In genomic region chr13:94312511-94313191, GRCh38 we compare ENCODE assay signal across 10 cellular contexts.
DNase-seq lines count a peak whose midpoint lies in the region; ATAC-seq, FAIRE-seq and TF ChIP-seq lines count a peak whose summit lies in the region.
"Had no signal": no experiment of that assay in that cellular context is flagged by ENCODE, and none has a peak within 500 bp of the region (broad histone marks: within the 10 kb centered on the region; RNA-seq: fewer than 3 reads in every experiment).

No MANE protein-coding gene starts in this region.

- H3K9me3 ChIP-seq in CD4-positive, CD25-positive, alpha-beta regulatory T cell (ENCODE audit: control insufficient read depth in 2 of 2, low read length in 2 of 2) = no peaks in the 10 kb centered on the region
- H3K9me3 ChIP-seq in astrocyte (ENCODE audit: insufficient read depth, low read depth, low read length) = no peaks in the 10 kb centered on the region
- H3K9me3 ChIP-seq: gastroesophageal sphincter had no signal

- peak overlapping the region; percentile 67 for H3K27ac ChIP-seq in CD4-positive, CD25-positive, alpha-beta regulatory T cell (ENCODE audit: insufficient read depth, low read length, poor library complexity, severe bottlenecking)
- H3K27ac ChIP-seq in astrocyte (ENCODE audit: low read depth, low read length) = no peak overlapping the region
- H3K27ac ChIP-seq: gastroesophageal sphincter had no signal

- H3K4me1 Mint-ChIP-seq in CD4-positive, CD25-positive, alpha-beta regulatory T cell = peaks cover 10 to 46% (median 31%) of the 10 kb centered on the region in 4 donors
- peaks cover 29% of the 10 kb centered on the region for H3K4me1 Mint-ChIP-seq in astrocyte (ENCODE audit: low read depth, unreplicated experiment)
- H3K4me1 Mint-ChIP-seq in chondrocyte (ENCODE audit: low read depth) = peaks cover 67% of the 10 kb centered on the region

- peak overlapping the region; percentile 68 to 88 (median 74) for H3K4me3 Mint-ChIP-seq in CD4-positive, CD25-positive, alpha-beta regulatory T cell
- no peak overlapping the region for H3K4me3 Mint-ChIP-seq in astrocyte (ENCODE audit: unreplicated experiment)
- H3K4me3 Mint-ChIP-seq in chondrocyte (ENCODE audit: unreplicated experiment) = no peak overlapping the region
- H3K4me3 Mint-ChIP-seq: CD4-positive, alpha-beta T cell had no signal

- no peaks in the 10 kb centered on the region for H4K20me1 ChIP-seq in astrocyte (ENCODE audit: insufficient read depth, low read length)

- H3K4me2 ChIP-seq in astrocyte (ENCODE audit: low read length) = peak overlapping the region; percentile 42

- no peaks in the 10 kb centered on the region for H3K36me3 Mint-ChIP-seq in CD4-positive, CD25-positive, alpha-beta regulatory T cell
- H3K36me3 Mint-ChIP-seq in astrocyte (ENCODE audit: low read depth, unreplicated experiment) (peaks cover 2% of the 10 kb centered on the region), chondrocyte (ENCODE audit: low read depth) (no peaks in the 10 kb centered on the region)

- no peaks in the 10 kb centered on the region for H3K36me3 ChIP-seq in CD4-positive, CD25-positive, alpha-beta regulatory T cell (ENCODE audit: control insufficient read depth, insufficient read depth, low read length)
- H3K36me3 ChIP-seq in astrocyte (ENCODE audit: insufficient read depth, low read length) = no peaks in the 10 kb centered on the region
- H3K36me3 ChIP-seq: gastroesophageal sphincter had no signal

- peaks cover 31% of the 10 kb centered on the region for H3K4me1 ChIP-seq in CD4-positive, CD25-positive, alpha-beta regulatory T cell (ENCODE audit: control insufficient read depth, insufficient read depth, low read length, poor library complexity, severe bottlenecking)
- H3K4me1 ChIP-seq in astrocyte (ENCODE audit: insufficient read depth, low read length) = peaks cover 42% of the 10 kb centered on the region
- H3K4me1 ChIP-seq: gastroesophageal sphincter had no signal

- no peaks in the 10 kb centered on the region for H3K9me3 Mint-ChIP-seq in CD4-positive, CD25-positive, alpha-beta regulatory T cell
- H3K9me3 Mint-ChIP-seq in astrocyte (ENCODE audit: unreplicated experiment) = no peaks in the 10 kb centered on the region
- no peaks in the 10 kb centered on the region for H3K9me3 Mint-ChIP-seq in chondrocyte (ENCODE audit: low read depth)
- H3K9me3 Mint-ChIP-seq: CD4-positive, alpha-beta T cell had no signal

- H3K9ac ChIP-seq in astrocyte (ENCODE audit: low read length) = no peak overlapping the region

- ATAC-seq in CD4-positive, CD25-positive, alpha-beta regulatory T cell (ENCODE audit: low read depth in 2 of 2) = peak; percentile 47 to 53
- ATAC-seq in GM19328 (IDR thresholded peaks at IDR 0.05; ENCODE audit: unreplicated experiment) = peak; percentile 87
- ATAC-seq in HG03565 (IDR thresholded peaks at IDR 0.05; ENCODE audit: unreplicated experiment) = peak; percentile 83
- ATAC-seq in GM19463 (IDR thresholded peaks at IDR 0.05; ENCODE audit: unreplicated experiment) = no peak
- ATAC-seq: gastroesophageal sphincter had no signal

- FAIRE-seq in astrocyte (lab: Jason Lieb, UNC) = no peak

- H3K4me3 ChIP-seq in CD4-positive, CD25-positive, alpha-beta regulatory T cell (ENCODE audit: low read depth, low read length) = peak overlapping the region; percentile 61
- H3K4me3 ChIP-seq in astrocyte (ENCODE audit: insufficient read depth, low read depth, low read length) = no peak overlapping the region
- H3K4me3 ChIP-seq: gastroesophageal sphincter had no signal

- peak overlapping the region; percentile 28 for H2AFZ ChIP-seq in astrocyte (ENCODE audit: low read depth, low read length)

- H3K79me2 ChIP-seq in astrocyte (ENCODE audit: insufficient read depth, low read length) = no peaks in the 10 kb centered on the region

- peak in 2 of 3 donors; percentile 43 to 45 for DNase-seq in CD4-positive, CD25-positive, alpha-beta regulatory T cell
- DNase-seq in astrocyte (ENCODE audit: low read depth) (no peak), SKM-1 treated with dmso at 0.1 percent for 144 hours (lab: John Stamatoyannopoulos, UW; ENCODE audit: unreplicated experiment) (no peak), chondrocyte (ENCODE audit: low spot score) (no peak), NOMO-1 treated with DMSO at 0.1 percent for 48 hours (lab: John Stamatoyannopoulos, UW; ENCODE audit: unreplicated experiment) (no peak)
- DNase-seq: CD4-positive, alpha-beta T cell had no signal

- no peak for TF ChIP-seq CTCF in astrocyte (IDR thresholded peaks at IDR 0.05; ENCODE audit: insufficient read depth, low read depth, low read length)
- no peak for TF ChIP-seq CTCF in chondrocyte (IDR thresholded peaks at IDR 0.05)

- H3K27me3 ChIP-seq in CD4-positive, CD25-positive, alpha-beta regulatory T cell (ENCODE audit: control insufficient read depth, insufficient read depth, low read length) = no peaks in the 10 kb centered on the region
- H3K27me3 ChIP-seq in astrocyte (ENCODE audit: insufficient read depth, low read length) = no peaks in the 10 kb centered on the region
- H3K27me3 ChIP-seq: gastroesophageal sphincter had no signal

- peak overlapping the region; percentile 88 to 94 (median 93) for H3K27ac Mint-ChIP-seq in CD4-positive, CD25-positive, alpha-beta regulatory T cell
- peak overlapping the region; percentile 7 for H3K27ac Mint-ChIP-seq in astrocyte (ENCODE audit: unreplicated experiment)
- no peak overlapping the region for H3K27ac Mint-ChIP-seq in chondrocyte (ENCODE audit: unreplicated experiment)
- H3K27ac Mint-ChIP-seq: CD4-positive, alpha-beta T cell had no signal

- H3K27me3 Mint-ChIP-seq in CD4-positive, CD25-positive, alpha-beta regulatory T cell = no peaks in the 10 kb centered on the region
- H3K27me3 Mint-ChIP-seq in astrocyte (ENCODE audit: low read depth, unreplicated experiment) = no peaks in the 10 kb centered on the region
- no peaks in the 10 kb centered on the region for H3K27me3 Mint-ChIP-seq in chondrocyte (ENCODE audit: low read depth)
- H3K27me3 Mint-ChIP-seq: CD4-positive, alpha-beta T cell had no signal

Comparison
In these comparisons a context has a peak if more than half of its experiments do, and no peak if none do; other contexts are left out.
1. DNase-seq: peak in CD4-positive, CD25-positive, alpha-beta regulatory T cell (2 of 3); none in astrocyte (single experiment), SKM-1 treated with dmso at 0.1 percent for 144 hours (single experiment), chondrocyte (single experiment) and NOMO-1 treated with DMSO at 0.1 percent for 48 hours (single experiment).
2. H3K4me3 Mint-ChIP-seq: peak in CD4-positive, CD25-positive, alpha-beta regulatory T cell (4 of 4); none in astrocyte (single experiment) and chondrocyte (single experiment).